Comparison of ENCODE assay signal across 16 cellular contexts in the genomic region with DNA sequence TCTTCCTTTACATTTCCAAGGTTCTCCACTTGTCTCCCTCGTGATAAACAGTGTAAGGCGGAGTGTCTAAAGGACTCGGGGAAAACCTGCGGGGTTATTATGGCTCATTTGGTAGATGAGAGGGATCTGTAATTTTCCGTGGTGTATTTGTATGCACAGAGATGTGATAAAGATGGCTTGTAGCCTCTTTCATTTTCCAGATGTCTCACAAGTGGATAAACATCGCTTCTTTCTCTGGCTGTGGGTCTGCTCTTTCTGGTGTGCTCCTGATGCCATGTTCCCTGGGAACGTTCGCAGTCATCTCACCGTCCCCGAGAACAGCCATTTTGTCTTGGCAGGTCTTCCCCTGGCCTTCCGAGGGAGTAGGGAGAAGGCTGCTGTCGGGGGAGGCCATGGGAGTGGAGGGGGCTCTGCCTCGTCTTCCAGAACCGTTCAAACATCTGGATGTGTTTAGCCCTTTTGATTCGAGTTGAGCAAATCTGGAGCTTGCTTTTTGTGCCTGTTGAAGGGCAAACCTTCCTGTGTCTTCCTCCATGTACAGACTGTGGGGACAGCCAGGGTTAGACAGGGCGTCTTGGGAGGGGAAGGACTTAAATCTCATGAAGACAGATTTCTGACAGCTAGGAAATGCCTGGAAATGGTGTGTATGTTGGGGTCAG.
A peak's percentile ranks its signal among the peaks of the same experiment; 100 is the strongest.
DNase-seq lines count a peak whose midpoint lies in the region; ATAC-seq, FAIRE-seq and TF ChIP-seq lines count a peak whose summit lies in the region.
"Had no signal": no experiment of that assay in that cellular context is flagged by ENCODE, and none has a peak within 500 bp of the region (broad histone marks: within the 10 kb centered on the region; RNA-seq: fewer than 3 reads in every experiment).

No MANE protein-coding gene starts in this region.

- H3K4me2 ChIP-seq in IMR-90 (ENCODE audit: low read depth, low read length) (no peak overlapping the region), HepG2 (ENCODE audit: low read depth, low read length) (no peak overlapping the region)

- H3K9ac ChIP-seq in IMR-90 (ENCODE audit: low read depth, low read length), result no peak overlapping the region
- H3K9ac ChIP-seq in HepG2 (ENCODE audit: insufficient read depth, low read depth, low read length), result no peak overlapping the region

- dilution Hi-C loops in IMR-90 (cut with HindIII; ENCODE audit: low sequenced_read_pairs, unreplicated experiment), result no loop called here

- H3K9me1 ChIP-seq in IMR-90 (ENCODE audit: insufficient read depth, low read length), result 0 out of 2 replicates have a peak, but pooled peaks cover 2% of the 10 kb centered on the region

- H3K14ac ChIP-seq in IMR-90 (replicated peaks; ENCODE audit: low read depth, low read length), result no peak overlapping the region

- peak; percentile 35 for ATAC-seq in IMR-90 (ENCODE audit: low read depth)
- ATAC-seq in HepG2, result no peak
- ATAC-seq: effector memory CD8-positive, alpha-beta T cell; lower lobe of right lung had no signal

- H4K20me1 ChIP-seq in IMR-90 (ENCODE audit: insufficient read depth, low read length), result no peaks in the 10 kb centered on the region; the same call in 1 of the 2 replicates
- H4K20me1 ChIP-seq in HepG2 (ENCODE audit: insufficient read depth, low read length), result no peaks in the 10 kb centered on the region

- H3K27me3 Mint-ChIP-seq in activated T-helper 2 cell treated with anti-CD3 and anti-CD28 coated beads, Interferon-gamma antibody, Interleukin-2, Interleukin-4, amounts not matched to agents 10 μg/mL and 5 μg/mL and 100 μg/mL, durations not matched to agents 14 hours and 24 hours and 36 hours (ENCODE audit: low read depth), result no peaks in the 10 kb centered on the region
- H3K27me3 Mint-ChIP-seq: effector memory CD8-positive, alpha-beta T cell had no signal

- H4K91ac ChIP-seq in IMR-90 (ENCODE audit: insufficient read depth, low read depth, low read length), result no peak overlapping the region

- TF ChIP-seq RAD21 in IMR-90 (IDR thresholded peaks at IDR 0.05; ENCODE audit: low read length), result no peak
- no peak for TF ChIP-seq RAD21 in HepG2 (CRISPR knock-in tag; IDR thresholded peaks at IDR 0.05)

- DNase-seq in BE2C (peak; percentile 69), IMR-90 (no peak), ACHN (no peak), COR-L47 (lab: John Stamatoyannopoulos, UW) (no peak), HepG2 (ENCODE audit: low spot score) (no peak)
- DNase-seq in activated T-helper 2 cell treated with anti-CD3 and anti-CD28 coated beads, Interferon-gamma antibody, Interleukin-2, Interleukin-4, amounts not matched to agents 10 μg/mL and 5 μg/mL and 100 μg/mL, durations not matched to agents 14 hours and 24 hours and 36 hours (ENCODE audit: low spot score), result no peak
- DNase-seq: activated T-cell treated with anti-CD3 and anti-CD28 coated beads, Interleukin-2, amount 50 U/mL, for 1 hour; effector memory CD8-positive, alpha-beta T cell; HCEC 1CT; lower lobe of right lung; occipital lobe; stimulated activated CD4-positive, alpha-beta T cell treated with anti-CD3 and anti-CD28 coated beads, Interleukin-15, amount 100 ng/mL, for 24 hours had no signal

- H3K27me3 ChIP-seq in BE2C (no peaks in the 10 kb centered on the region), IMR-90 (ENCODE audit: control insufficient read depth, insufficient read depth, low read length) (no peaks in the 10 kb centered on the region), HepG2 (ENCODE audit: control insufficient read depth in 1 of 2, insufficient read depth in 2 of 2, low read length in 2 of 2) (no peaks in the 10 kb centered on the region)

- intact Hi-C loops in IMR-90 (cut with micrococcal nuclease) (no loop called here), HepG2 (cut with micrococcal nuclease; ENCODE audit: unreplicated experiment) (no loop called here)
- intact Hi-C loops in activated T-helper 2 cell treated with anti-CD3 and anti-CD28 coated beads, Interferon-gamma antibody, Interleukin-2, Interleukin-4, amounts not matched to agents 10 μg/mL and 5 μg/mL and 100 μg/mL, durations not matched to agents 14 hours and 24 hours and 36 hours (cut with micrococcal nuclease), result loop anchor here (2.0 to 5.0 kb wide), 3 partner anchors 44 to 249 kb away; a partner anchor contains a TSS

- no peak overlapping the region for H3K23ac ChIP-seq in IMR-90 (ENCODE audit: low read depth, low read length)

- H3K56ac ChIP-seq in IMR-90 (ENCODE audit: extremely low read depth, insufficient read depth, low read length), result no peak overlapping the region

- H3K4me1 ChIP-seq in BE2C (peaks cover 64% of the 10 kb centered on the region), IMR-90 (ENCODE audit: control insufficient read depth, insufficient read depth, low read length) (peaks cover 2% of the 10 kb centered on the region; the same call in 1 of the 2 replicates), mesodermal cell (ENCODE audit: control insufficient read depth, insufficient read depth, low read length, poor library complexity, severe bottlenecking) (peaks cover 39% of the 10 kb centered on the region), HepG2 (ENCODE audit: insufficient read depth, low read length) (no peaks in the 10 kb centered on the region)
- H3K4me1 ChIP-seq: lower lobe of right lung had no signal

- H3K27ac ChIP-seq in IMR-90 (ENCODE audit: insufficient read depth, low read length), result no peak overlapping the region
- H3K27ac ChIP-seq in angular gyrus (ENCODE audit: low read depth, low read length), result peak overlapping the region; percentile 46
- peak overlapping the region; percentile 86 for H3K27ac ChIP-seq in mesodermal cell (ENCODE audit: low read depth, low read length, severe bottlenecking)
- H3K27ac ChIP-seq in HepG2 (ENCODE audit: extremely low read length, insufficient read depth, low read length), result no peak overlapping the region
- H3K27ac ChIP-seq: lower lobe of right lung had no signal

- H3K18ac ChIP-seq in IMR-90 (ENCODE audit: low read depth, low read length), result no peak overlapping the region

- TF ChIP-seq POLR2A in IMR-90 (IDR thresholded peaks at IDR 0.05; ENCODE audit: low read depth, low read length), result no peak
- TF ChIP-seq POLR2A in HepG2 (IDR thresholded peaks at IDR 0.05; ENCODE audit: insufficient read depth in 1 of 2, low read depth in 2 of 2, low read length in 2 of 2), result no peak

- no peak overlapping the region for H2BK120ac ChIP-seq in IMR-90 (ENCODE audit: low read depth, low read length)

- no peak overlapping the region for H2AK5ac ChIP-seq in IMR-90 (ENCODE audit: low read depth, low read length)

- POLR2A ChIA-PET in IMR-90 (lab: Charles Lee; ENCODE audit: unreplicated experiment), result no interaction called here
- POLR2A ChIA-PET in HepG2 (lab: Yijun Ruan, JAX), result no interaction called here

- no peak overlapping the region for H3K27ac Mint-ChIP-seq in activated T-helper 2 cell treated with anti-CD3 and anti-CD28 coated beads, Interferon-gamma antibody, Interleukin-2, Interleukin-4, amounts not matched to agents 10 μg/mL and 5 μg/mL and 100 μg/mL, durations not matched to agents 14 hours and 24 hours and 36 hours
- H3K27ac Mint-ChIP-seq: effector memory CD8-positive, alpha-beta T cell had no signal

- peak overlapping the region; percentile 24 for H2AFZ ChIP-seq in IMR-90 (replicated peaks; ENCODE audit: low read length, poor library complexity)
- H2AFZ ChIP-seq in HepG2 (ENCODE audit: low read length), result no peak overlapping the region

- no peak overlapping the region for H3K4me3 Mint-ChIP-seq in activated T-helper 2 cell treated with anti-CD3 and anti-CD28 coated beads, Interferon-gamma antibody, Interleukin-2, Interleukin-4, amounts not matched to agents 10 μg/mL and 5 μg/mL and 100 μg/mL, durations not matched to agents 14 hours and 24 hours and 36 hours (ENCODE audit: low read depth)
- H3K4me3 Mint-ChIP-seq: effector memory CD8-positive, alpha-beta T cell had no signal

- no peaks in the 10 kb centered on the region for H3K9me3 Mint-ChIP-seq in activated T-helper 2 cell treated with anti-CD3 and anti-CD28 coated beads, Interferon-gamma antibody, Interleukin-2, Interleukin-4, amounts not matched to agents 10 μg/mL and 5 μg/mL and 100 μg/mL, durations not matched to agents 14 hours and 24 hours and 36 hours
- H3K9me3 Mint-ChIP-seq: effector memory CD8-positive, alpha-beta T cell had no signal

- FAIRE-seq in HepG2 (lab: Jason Lieb, UNC), result no peak
- FAIRE-seq: astrocyte, GM12892 had no signal

- H2BK20ac ChIP-seq in IMR-90 (ENCODE audit: low read depth, low read length), result no peak overlapping the region

- H3K4ac ChIP-seq in IMR-90 (ENCODE audit: low read depth, low read length), result no peak overlapping the region

- H3K36me3 ChIP-seq in BE2C, result no peaks in the 10 kb centered on the region
- H3K36me3 ChIP-seq in IMR-90 (ENCODE audit: control insufficient read depth, insufficient read depth, low read length), result no peaks in the 10 kb centered on the region
- no peaks in the 10 kb centered on the region for H3K36me3 ChIP-seq in mesodermal cell (ENCODE audit: control insufficient read depth, insufficient read depth, low read length)
- H3K36me3 ChIP-seq in HepG2 (replicated peaks in 1 of 2; ENCODE audit: control insufficient read depth in 1 of 2, insufficient read depth in 2 of 2, low read length in 2 of 2), result peaks cover 3 to 4% of the 10 kb centered on the region in 2 experiments; a peak in 3 of 5 replicates
- H3K36me3 ChIP-seq: lower lobe of right lung had no signal

- TF ChIP-seq CTCF in BE2C (IDR thresholded peaks at IDR 0.05; ENCODE audit: low read depth, low read length) (no peak), IMR-90 (conservative IDR thresholded peaks at IDR 0.05; ENCODE audit: low read depth, low read length) (no peak), HepG2 (CRISPR knock-in tag; IDR thresholded peaks at IDR 0.05) (no peak)

- H3K79me2 ChIP-seq in HepG2 (ENCODE audit: insufficient read depth, low read length), result peaks cover 16% of the 10 kb centered on the region

- no peaks in the 10 kb centered on the region for H3K9me3 ChIP-seq in BE2C
- H3K9me3 ChIP-seq in IMR-90 (ENCODE audit: control insufficient read depth, insufficient read depth, low read length), result no peaks in the 10 kb centered on the region
- no peaks in the 10 kb centered on the region for H3K9me3 ChIP-seq in mesodermal cell (ENCODE audit: control insufficient read depth, low read length)
- no peaks in the 10 kb centered on the region for H3K9me3 ChIP-seq in HepG2 (ENCODE audit: low read length)
- H3K9me3 ChIP-seq: lower lobe of right lung had no signal

- H2BK15ac ChIP-seq in IMR-90 (ENCODE audit: low read depth, low read length), result no peak overlapping the region

- peaks cover 22% of the 10 kb centered on the region for H3K4me1 Mint-ChIP-seq in activated T-helper 2 cell treated with anti-CD3 and anti-CD28 coated beads, Interferon-gamma antibody, Interleukin-2, Interleukin-4, amounts not matched to agents 10 μg/mL and 5 μg/mL and 100 μg/mL, durations not matched to agents 14 hours and 24 hours and 36 hours (ENCODE audit: low read depth)

- in situ Hi-C loops in IMR-90 (cut with MboI; ENCODE audit: low sequenced_read_pairs) (no loop called here), ACHN (cut with HindIII; ENCODE audit: low pct_ligation_motif_present, low pct_unique_long_range_greater_than_20kb, low sequenced_read_pairs) (no loop called here), HepG2 (cut with HindIII; ENCODE audit: extremely low pct_ligation_motif_present, low pct_unique_long_range_greater_than_20kb) (no loop called here)

- H2AK9ac ChIP-seq in IMR-90 (replicated peaks; ENCODE audit: low read depth, low read length, poor library complexity), result no peak overlapping the region

- no peak overlapping the region for H2BK5ac ChIP-seq in IMR-90 (ENCODE audit: low read depth, low read length, poor library complexity, severe bottlenecking)

- CTCF ChIA-PET in IMR-90 (lab: Yijun Ruan, JAX), result interaction anchor here (0.7 kb wide), 1 partner anchor 91 kb away, joined by 9 read pairs; no protein-coding TSS in a partner anchor
- CTCF ChIA-PET in HepG2 (lab: Yijun Ruan, JAX; ENCODE audit: low intra/inter-chr PET ratio, low total read pairs), result no interaction called here

- no TSS peak for BruUV-seq in IMR-90 (replicated peaks; lab: Mats Ljungman, UMichigan)
- BruUV-seq in HepG2 (replicated peaks; lab: Mats Ljungman, UMichigan), result no TSS peak

- no peak overlapping the region for H4K8ac ChIP-seq in IMR-90 (ENCODE audit: low read depth in 2 of 2, low read length in 2 of 2)

- peaks cover 0 to 6% of the 10 kb centered on the region in 2 experiments; a peak in 2 of 4 replicates for H3K79me1 ChIP-seq in IMR-90 (ENCODE audit: low read depth in 1 of 2, low read length in 2 of 2)

- H4K5ac ChIP-seq in IMR-90 (ENCODE audit: low read depth, low read length), result no peak overlapping the region

- WGBS in IMR-90 (ENCODE audit: extremely low coverage in 2 of 2, insufficient read length in 1 of 2), 2 experiments, result 50% methylated on average over 3 of the region's 16 CpGs; no CpG with 5 or more reads in 1 of the 2 experiments
- WGBS in mesodermal cell (ENCODE audit: insufficient coverage in 2 of 2), 2 experiments, result 74 to 77% methylated on average over 14 of the region's 16 CpGs
- WGBS in HepG2 (ENCODE audit: low lambda C conversion rate), result 98% methylated on average over 16 of the region's 16 CpGs

- H3K4me3 ChIP-seq in BE2C (ENCODE audit: low read depth, low read length) (peak overlapping the region; percentile 25), IMR-90 (ENCODE audit: insufficient read depth, low read depth, low read length) (no peak overlapping the region), mesodermal cell (ENCODE audit: extremely low read depth, insufficient read depth, low read length, poor library complexity, severe bottlenecking) (no peak overlapping the region), HepG2 (replicated peaks in 1 of 3; ENCODE audit: insufficient read depth in 1 of 3, low read depth in 2 of 3, low read length in 3 of 3) (no peak overlapping the region)
- H3K4me3 ChIP-seq: lower lobe of right lung had no signal

- peaks cover 9% of the 10 kb centered on the region for H3K36me3 Mint-ChIP-seq in activated T-helper 2 cell treated with anti-CD3 and anti-CD28 coated beads, Interferon-gamma antibody, Interleukin-2, Interleukin-4, amounts not matched to agents 10 μg/mL and 5 μg/mL and 100 μg/mL, durations not matched to agents 14 hours and 24 hours and 36 hours (ENCODE audit: low read depth)

- TF ChIP-seq EP300 in HepG2 (IDR thresholded peaks at IDR 0.05; ENCODE audit: low read depth in 2 of 2, low read length in 2 of 2) (no peak), HepG2 (CRISPR knock-in tag; IDR thresholded peaks at IDR 0.05; ENCODE audit: borderline replicate concordance) (no peak)

Comparison
In these comparisons a context has a peak if more than half of its experiments do, and no peak if none do; other contexts are left out.
1. H3K27ac ChIP-seq: peak in angular gyrus (single experiment) and mesodermal cell (single experiment); none in IMR-90 (single experiment) and HepG2 (single experiment).